19 cellular contexts compared by ENCODE assay signal in the genomic region with DNA sequence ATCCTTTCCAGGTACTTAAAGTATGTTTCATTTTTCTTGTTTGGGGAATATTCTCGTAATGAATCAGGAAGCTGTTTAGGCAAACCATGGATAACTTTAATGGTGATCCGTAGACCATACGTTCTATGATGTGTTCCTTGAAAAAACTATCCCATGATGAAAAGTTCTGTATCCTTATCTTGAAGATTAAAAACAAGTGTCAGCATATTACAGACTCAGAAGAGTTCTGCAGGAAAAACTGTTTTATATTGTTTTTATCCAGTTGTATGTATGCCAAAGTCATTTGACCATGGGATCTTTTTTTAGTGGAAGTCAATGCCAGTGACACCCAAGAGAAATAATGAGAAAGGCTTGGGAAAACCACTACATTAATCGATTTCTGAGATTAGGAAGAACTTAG. TPM values are rescaled to one million over a fixed set of nuclear protein-coding genes. Genes with fewer than 3 reads are reported as not detected.
DNase-seq lines count a peak whose midpoint lies in the region; ATAC-seq, FAIRE-seq and TF ChIP-seq lines count a peak whose summit lies in the region.
"Had no signal": no experiment of that assay in that cellular context is flagged by ENCODE, and none has a peak within 500 bp of the region (broad histone marks: within the 10 kb centered on the region; RNA-seq: fewer than 3 reads in every experiment).

No MANE protein-coding gene starts in this region.

- FAIRE-seq in endothelial cell of umbilical vein (lab: Jason Lieb, UNC): no peak
- FAIRE-seq: GM12878, H1 had no signal

- no peak overlapping the region for H2BK5ac ChIP-seq in IMR-90 (ENCODE audit: low read depth, low read length, poor library complexity, severe bottlenecking)

- H3K27ac ChIP-seq in SK-N-SH (ENCODE audit: low read depth in 2 of 2, low read length in 1 of 2) (peak overlapping the region; percentile 53 to 98; a peak in 2 of 4 replicates), IMR-90 (ENCODE audit: insufficient read depth, low read length) (no peak overlapping the region), endothelial cell of umbilical vein (ENCODE audit: insufficient read depth, low read depth, low read length) (peak overlapping the region; percentile 14), left lung (no peak overlapping the region)
- H3K27ac ChIP-seq: 22Rv1; BLaER1 treated with 17β-estradiol and CSF1 and Interleukin-3, amounts not matched to agents 10 nM and 100 nM had no signal

- POLR2A ChIA-PET in SK-N-SH (lab: Yijun Ruan, JAX): no interaction called here
- POLR2A ChIA-PET in IMR-90 (lab: Charles Lee; ENCODE audit: unreplicated experiment): no interaction called here
- POLR2A ChIA-PET in endothelial cell of umbilical vein (lab: Charles Lee): no interaction called here

- H3K9me1 ChIP-seq in IMR-90 (ENCODE audit: insufficient read depth, low read length): peaks cover 40% of the 10 kb centered on the region
- H3K9me1 ChIP-seq in endothelial cell of umbilical vein (replicated peaks; ENCODE audit: control insufficient read depth, extremely low read depth, insufficient read depth, low read length): no peaks in the 10 kb centered on the region

- H3K4me3 ChIP-seq in SK-N-SH (ENCODE audit: low read depth in 2 of 2, low read length in 1 of 2) (no peak overlapping the region), IMR-90 (ENCODE audit: insufficient read depth, low read depth, low read length) (no peak overlapping the region), endothelial cell of umbilical vein (replicated peaks in 1 of 3; ENCODE audit: insufficient read depth in 1 of 3, low read depth in 1 of 3, low read length in 3 of 3) (no peak overlapping the region), left lung (no peak overlapping the region)
- H3K4me3 ChIP-seq: BLaER1 treated with 17β-estradiol and CSF1 and Interleukin-3, amounts not matched to agents 10 nM and 100 nM; GM12878 had no signal

- 95% methylated on average over 4 of the region's 4 CpGs for WGBS in SK-N-SH (ENCODE audit: low lambda C conversion rate)
- WGBS in IMR-90 (ENCODE audit: extremely low coverage in 2 of 2, insufficient read length in 1 of 2), 2 experiments: no CpG with 5 or more reads among the region's 4 CpGs

- no peaks in the 10 kb centered on the region for H4K20me1 ChIP-seq in SK-N-SH (ENCODE audit: insufficient read depth)
- H4K20me1 ChIP-seq in IMR-90 (ENCODE audit: insufficient read depth, low read length): peaks cover 16% of the 10 kb centered on the region
- no peaks in the 10 kb centered on the region for H4K20me1 ChIP-seq in endothelial cell of umbilical vein (replicated peaks; ENCODE audit: control insufficient read depth, extremely low read depth, insufficient read depth, low read length)
- H4K20me1 ChIP-seq: BLaER1 treated with 17β-estradiol and CSF1 and Interleukin-3, amounts not matched to agents 10 nM and 100 nM had no signal

- TF ChIP-seq CTCF in SK-N-SH (IDR thresholded peaks at IDR 0.05) (no peak), IMR-90 (conservative IDR thresholded peaks at IDR 0.05; ENCODE audit: low read depth, low read length) (no peak), endothelial cell of umbilical vein (IDR thresholded peaks at IDR 0.05; ENCODE audit: extremely low read depth in 1 of 2, insufficient read depth in 1 of 2, low read depth in 1 of 2, low read length in 2 of 2) (no peak), left lung (IDR thresholded peaks at IDR 0.05) (no peak)

- no peak for ATAC-seq in SK-N-SH treated with all-trans-retinoic acid at 6 μM for 48 hours
- no peak for ATAC-seq in IMR-90 (ENCODE audit: low read depth)
- no peak for ATAC-seq in HG03442 (IDR thresholded peaks at IDR 0.05; ENCODE audit: unreplicated experiment)
- ATAC-seq in left lung: no peak
- ATAC-seq: CD8-positive, alpha-beta T cell; GM12878 had no signal

- H4K8ac ChIP-seq in IMR-90 (ENCODE audit: low read depth in 2 of 2, low read length in 2 of 2): no peak overlapping the region

- intact Hi-C loops in IMR-90 (cut with micrococcal nuclease) (no loop called here), endothelial cell of umbilical vein (cut with micrococcal nuclease) (no loop called here), left lung (cut with DNase I) (no loop called here)

- no peak overlapping the region for H2AK5ac ChIP-seq in IMR-90 (ENCODE audit: low read depth, low read length)

- H3K18ac ChIP-seq in IMR-90 (ENCODE audit: low read depth, low read length): no peak overlapping the region

- peaks cover 7% of the 10 kb centered on the region; the same call in 1 of the 2 replicates for H3K79me2 ChIP-seq in SK-N-SH (ENCODE audit: insufficient read depth)
- H3K79me2 ChIP-seq in endothelial cell of umbilical vein (ENCODE audit: control insufficient read depth, insufficient read depth, low read length): peaks cover 39% of the 10 kb centered on the region

- no peak overlapping the region for H3K4me2 ChIP-seq in SK-N-SH
- H3K4me2 ChIP-seq in IMR-90 (ENCODE audit: low read depth, low read length): no peak overlapping the region
- no peak overlapping the region for H3K4me2 ChIP-seq in endothelial cell of umbilical vein (ENCODE audit: insufficient read depth, low read length)

- H3K4ac ChIP-seq in IMR-90 (ENCODE audit: low read depth, low read length): no peak overlapping the region

- H3K23ac ChIP-seq in IMR-90 (ENCODE audit: low read depth, low read length): no peak overlapping the region

- H3K79me1 ChIP-seq in IMR-90 (ENCODE audit: low read depth in 1 of 2, low read length in 2 of 2): peaks cover 9 to 57% of the 10 kb centered on the region in 2 experiments; a peak in 3 of 4 replicates

- no peaks in the 10 kb centered on the region for H3K9me3 ChIP-seq in SK-N-SH
- no peaks in the 10 kb centered on the region for H3K9me3 ChIP-seq in IMR-90 (ENCODE audit: control insufficient read depth, insufficient read depth, low read length)
- no peaks in the 10 kb centered on the region for H3K9me3 ChIP-seq in endothelial cell of umbilical vein (replicated peaks; ENCODE audit: control insufficient read depth, insufficient read depth, low read length)
- no peaks in the 10 kb centered on the region for H3K9me3 ChIP-seq in left lung
- H3K9me3 ChIP-seq: BLaER1 treated with 17β-estradiol and CSF1 and Interleukin-3, amounts not matched to agents 10 nM and 100 nM had no signal

- BruUV-seq in IMR-90 (replicated peaks; lab: Mats Ljungman, UMichigan) (no TSS peak), endothelial cell of umbilical vein (replicated peaks; lab: Mats Ljungman, UMichigan) (no TSS peak)

- no peak overlapping the region for H3K14ac ChIP-seq in IMR-90 (replicated peaks; ENCODE audit: low read depth, low read length)

- no peak overlapping the region for H4K5ac ChIP-seq in IMR-90 (ENCODE audit: low read depth, low read length)

- TF ChIP-seq POLR2A in IMR-90 (IDR thresholded peaks at IDR 0.05; ENCODE audit: low read depth, low read length): no peak
- no peak for TF ChIP-seq POLR2A in endothelial cell of umbilical vein (IDR thresholded peaks at IDR 0.05; ENCODE audit: low read depth, low read length)

- TF ChIP-seq EP300 in SK-N-SH (IDR thresholded peaks at IDR 0.05; ENCODE audit: borderline replicate concordance in 1 of 2, low read depth in 1 of 2, low read length in 1 of 2): no peak

- H2AK9ac ChIP-seq in IMR-90 (replicated peaks; ENCODE audit: low read depth, low read length, poor library complexity): no peak overlapping the region

- no peak overlapping the region for H3K56ac ChIP-seq in IMR-90 (ENCODE audit: extremely low read depth, insufficient read depth, low read length)

- H3K27me3 ChIP-seq in SK-N-SH (ENCODE audit: insufficient read depth) (no peaks in the 10 kb centered on the region), IMR-90 (ENCODE audit: control insufficient read depth, insufficient read depth, low read length) (no peaks in the 10 kb centered on the region), endothelial cell of umbilical vein (ENCODE audit: control insufficient read depth in 2 of 2, insufficient read depth in 2 of 2, low read length in 2 of 2) (no peaks in the 10 kb centered on the region), left lung (no peaks in the 10 kb centered on the region)
- H3K27me3 ChIP-seq: BLaER1 treated with 17β-estradiol and CSF1 and Interleukin-3, amounts not matched to agents 10 nM and 100 nM had no signal

- peaks cover 77% of the 10 kb centered on the region for H3F3A ChIP-seq in SK-N-SH (replicated peaks; ENCODE audit: insufficient read depth)

- H3K36me3 ChIP-seq in SK-N-SH (replicated peaks in 1 of 2; ENCODE audit: control insufficient read depth in 1 of 2, insufficient read depth in 2 of 2, low read length in 1 of 2) (peaks cover 68 to 86% of the 10 kb centered on the region in 2 experiments), IMR-90 (ENCODE audit: control insufficient read depth, insufficient read depth, low read length) (peaks cover 59% of the 10 kb centered on the region), endothelial cell of umbilical vein (ENCODE audit: control insufficient read depth in 2 of 2, extremely low read depth in 1 of 2, insufficient read depth in 2 of 2, low read length in 2 of 2) (peaks cover 36 to 50% of the 10 kb centered on the region in 2 experiments), left lung (peaks cover 0 to 48% of the 10 kb centered on the region in 2 donors)

- dilution Hi-C loops in IMR-90 (cut with HindIII; ENCODE audit: low sequenced_read_pairs, unreplicated experiment): no loop called here
- dilution Hi-C loops in endothelial cell of umbilical vein (cut with MboI; ENCODE audit: extremely low pct_ligation_motif_present, low sequenced_read_pairs): no loop called here

- H3K4me1 ChIP-seq in SK-N-SH (ENCODE audit: control insufficient read depth in 1 of 2, insufficient read depth in 2 of 2, low read depth in 1 of 2, low read length in 1 of 2) (peaks cover 35 to 52% of the 10 kb centered on the region in 2 experiments), IMR-90 (ENCODE audit: control insufficient read depth, insufficient read depth, low read length) (peaks cover 22% of the 10 kb centered on the region), endothelial cell of umbilical vein (ENCODE audit: control insufficient read depth, extremely low read depth, insufficient read depth, low read length) (peaks cover 90% of the 10 kb centered on the region), left lung (peaks cover 0 to under 1% of the 10 kb centered on the region in 2 donors)

- H2BK15ac ChIP-seq in IMR-90 (ENCODE audit: low read depth, low read length): no peak overlapping the region

- H3K9ac ChIP-seq in SK-N-SH: no peak overlapping the region
- H3K9ac ChIP-seq in IMR-90 (ENCODE audit: low read depth, low read length): no peak overlapping the region
- no peak overlapping the region for H3K9ac ChIP-seq in endothelial cell of umbilical vein (replicated peaks; ENCODE audit: extremely low read depth, insufficient read depth, low read length)
- H3K9ac ChIP-seq: BLaER1 treated with 17β-estradiol and CSF1 and Interleukin-3, amounts not matched to agents 10 nM and 100 nM had no signal

- no peak overlapping the region for H2BK20ac ChIP-seq in IMR-90 (ENCODE audit: low read depth, low read length)

- H3K9me2 ChIP-seq in SK-N-SH: no peaks in the 10 kb centered on the region

- H2AFZ ChIP-seq in SK-N-SH (ENCODE audit: low read depth) (no peak overlapping the region), IMR-90 (replicated peaks; ENCODE audit: low read length, poor library complexity) (no peak overlapping the region), endothelial cell of umbilical vein (ENCODE audit: low read depth, low read length) (no peak overlapping the region)

- DNase-seq in SK-N-SH (no peak), IMR-90 (no peak), endothelial cell of umbilical vein (ENCODE audit: low read depth, low spot score) (no peak), Kasumi-1 (lab: John Stamatoyannopoulos, UW) (no peak), left lung (no peak)
- DNase-seq: Calu3; CD8-positive, alpha-beta T cell; DMS 273 treated with DMSO at 0.1 percent for 48 hours; DMS53; DND-41; EL; H9; KBM-7 had no signal

- no peak for TF ChIP-seq RAD21 in SK-N-SH (IDR thresholded peaks at IDR 0.05; ENCODE audit: low read length)
- no peak for TF ChIP-seq RAD21 in IMR-90 (IDR thresholded peaks at IDR 0.05; ENCODE audit: low read length)

- CTCF ChIA-PET in SK-N-SH (lab: Yijun Ruan, JAX): interaction anchor here (0.6 kb wide), 1 partner anchor 68 kb away, joined by 3 read pairs; no protein-coding TSS in a partner anchor
- CTCF ChIA-PET in IMR-90 (lab: Yijun Ruan, JAX): no interaction called here
- CTCF ChIA-PET in endothelial cell of umbilical vein (lab: Charles Lee): no interaction called here

- in situ Hi-C loops in IMR-90 (cut with MboI; ENCODE audit: low sequenced_read_pairs): no loop called here

- H2BK120ac ChIP-seq in IMR-90 (ENCODE audit: low read depth, low read length): no peak overlapping the region

- no peak overlapping the region for H4K91ac ChIP-seq in IMR-90 (ENCODE audit: insufficient read depth, low read depth, low read length)

RNA-seq across cellular contexts. Expression of a gene that starts 52.0 kb away (rescaled TPM):
- polyA plus RNA-seq in SK-N-SH (2012; rRNA removed) (140 and 197 TPM in 2 replicates), IMR-90 (2012; rRNA removed) (86.2 and 121 TPM in 2 replicates), endothelial cell of umbilical vein (72.0 and 95.0 TPM in 2 replicates)
- polyA plus RNA-seq in SK-N-SH (2012; cell fraction: cytosol; rRNA removed): 221 and 225 TPM in 2 replicates
- 81.0 and 164 TPM in 2 replicates for polyA plus RNA-seq in SK-N-SH (2012; cell fraction: nucleus; rRNA removed)
- total RNA-seq in IMR-90 (2012; rRNA removed) (120 and 361 TPM in 2 replicates), endothelial cell of umbilical vein (61.7 and 77.4 TPM in 2 replicates), left lung (10 to 100 TPM; 61.1 to 68.5 TPM)
- polyA plus RNA-seq in IMR-90 (2012; cell fraction: cytosol; rRNA removed): 30.6 and 73.6 TPM in 2 replicates
- 15.8 and 90.9 TPM in 2 replicates for polyA plus RNA-seq in IMR-90 (2012; cell fraction: nucleus; rRNA removed; ENCODE audit: low replicate concordance)
- 79.7 and 92.1 TPM in 2 replicates for polyA plus RNA-seq in endothelial cell of umbilical vein (2011; cell fraction: cytosol; rRNA removed)
- 100 and 125 TPM in 2 replicates for polyA plus RNA-seq in endothelial cell of umbilical vein (2011; cell fraction: nucleus; rRNA removed)
- polyA plus RNA-seq in endothelial cell of umbilical vein (2012): 96.5 and 122 TPM in 2 replicates
- 68.4 and 81.1 TPM in 2 replicates for polyA minus RNA-seq in endothelial cell of umbilical vein
- polyA minus RNA-seq in endothelial cell of umbilical vein (2011; cell fraction: cytosol; rRNA and poly(A)+ RNA removed): 39.4 TPM
- polyA minus RNA-seq in endothelial cell of umbilical vein (2011; cell fraction: nucleus; rRNA and poly(A)+ RNA removed): 35.9 and 48.0 TPM in 2 replicates

RNA-seq across cellular contexts. Expression of a gene that starts 59.9 kb away (rescaled TPM):
- polyA plus RNA-seq in SK-N-SH (2012; rRNA removed) (435 and 471 TPM in 2 replicates), IMR-90 (2012; rRNA removed) (97.5 and 114 TPM in 2 replicates), endothelial cell of umbilical vein (588 and 591 TPM in 2 replicates)
- polyA plus RNA-seq in SK-N-SH (2012; cell fraction: cytosol; rRNA removed): 358 TPM in 2 replicates
- polyA plus RNA-seq in SK-N-SH (2012; cell fraction: nucleus; rRNA removed): 1,344 and 1,530 TPM in 2 replicates
- total RNA-seq in IMR-90 (2012; rRNA removed) (117 TPM in 2 replicates), endothelial cell of umbilical vein (703 and 734 TPM in 2 replicates), left lung (100 to 1,000 TPM; 175 to 187 TPM)
- polyA plus RNA-seq in IMR-90 (2012; cell fraction: cytosol; rRNA removed): 83.3 and 90.8 TPM in 2 replicates
- 304 and 403 TPM in 2 replicates for polyA plus RNA-seq in IMR-90 (2012; cell fraction: nucleus; rRNA removed; ENCODE audit: low replicate concordance)
- 325 and 368 TPM in 2 replicates for polyA plus RNA-seq in endothelial cell of umbilical vein (2011; cell fraction: cytosol; rRNA removed)
- polyA plus RNA-seq in endothelial cell of umbilical vein (2011; cell fraction: nucleus; rRNA removed): 2,332 and 2,533 TPM in 2 replicates
- 625 and 739 TPM in 2 replicates for polyA plus RNA-seq in endothelial cell of umbilical vein (2012)
- 1,649 and 1,751 TPM in 2 replicates for polyA minus RNA-seq in endothelial cell of umbilical vein
- 25.5 TPM for polyA minus RNA-seq in endothelial cell of umbilical vein (2011; cell fraction: cytosol; rRNA and poly(A)+ RNA removed)
- polyA minus RNA-seq in endothelial cell of umbilical vein (2011; cell fraction: nucleus; rRNA and poly(A)+ RNA removed): 1,355 and 1,366 TPM in 2 replicates
- total RNA-seq: CD8-positive, alpha-beta T cell had no signal

Comparison
In these comparisons a context has a peak if more than half of its experiments do, and no peak if none do; other contexts are left out.
1. H3K27ac ChIP-seq: peak in SK-N-SH (2 of 2) and endothelial cell of umbilical vein (single experiment); none in IMR-90 (single experiment) and left lung (0 of 2).